ENCODE assay signal across 19 cellular contexts in the genomic region with DNA sequence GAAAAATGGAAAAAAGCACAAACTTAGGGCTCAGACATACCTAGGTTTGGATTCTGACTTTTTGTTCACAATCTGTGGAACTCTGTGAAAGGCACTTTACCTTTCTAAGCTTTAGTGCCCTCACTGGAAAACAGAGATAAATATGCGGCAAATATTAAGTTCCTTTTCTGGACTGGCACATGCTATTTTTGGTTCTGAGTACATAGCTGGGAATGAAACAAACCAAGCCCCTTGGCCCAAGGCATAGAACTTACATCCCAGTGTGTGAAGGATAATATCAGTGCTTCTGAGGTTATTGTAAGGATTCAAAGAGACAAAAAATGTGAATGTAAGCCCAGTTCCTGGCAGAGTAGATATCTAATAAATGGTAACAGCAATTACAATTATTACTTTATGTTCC.
DNase-seq lines count a peak whose midpoint lies in the region; FAIRE-seq and TF ChIP-seq lines count a peak whose summit lies in the region.
"Had no signal": no experiment of that assay in that cellular context is flagged by ENCODE, and none has a peak within 500 bp of the region (broad histone marks: within the 10 kb centered on the region; RNA-seq: fewer than 3 reads in every experiment).

No MANE protein-coding gene starts in this region.

- no peaks in the 10 kb centered on the region for H3K79me1 ChIP-seq in mesenchymal stem cell (replicated peaks; ENCODE audit: low read length, poor library complexity, severe bottlenecking)

- POLR2A ChIA-PET in CD8-positive, alpha-beta memory T cell (lab: Charles Lee), result no interaction called here

- H2BK15ac ChIP-seq in mesenchymal stem cell (ENCODE audit: low read depth, poor library complexity, severe bottlenecking), result no peak overlapping the region

- TF ChIP-seq EP300 in esophagus muscularis mucosa (IDR thresholded peaks at IDR 0.05) (no peak), stomach (IDR thresholded peaks at IDR 0.05) (no peak)

- no peak overlapping the region for H3K14ac ChIP-seq in mesenchymal stem cell (ENCODE audit: low read length in 2 of 2)

- H3K27ac ChIP-seq in GM23248 (peak overlapping the region; percentile 55), esophagus muscularis mucosa (replicated peaks in 1 of 4) (peak overlapping the region; percentile 84 to 89 (median 87)), mesenchymal stem cell (ENCODE audit: low read length, poor library complexity, severe bottlenecking) (peak overlapping the region; percentile 53), stomach (peak overlapping the region in 4 of 5 donors; percentile 29 to 65 (median 46))
- H3K27ac ChIP-seq in CD8-positive, alpha-beta memory T cell (ENCODE audit: low read depth, low read length), result no peak overlapping the region
- H3K27ac ChIP-seq: PC-9, WERI-Rb-1 had no signal

- H3K23ac ChIP-seq in mesenchymal stem cell (ENCODE audit: low read length in 2 of 2), result peak overlapping the region in 1 of 2 experiments; percentile 42

- H2AFZ ChIP-seq in GM23248 (peak overlapping the region; percentile 41), mesenchymal stem cell (ENCODE audit: low read depth, low read length) (no peak overlapping the region)
- H2AFZ ChIP-seq: PC-9 had no signal

- TF ChIP-seq POLR2A in esophagus muscularis mucosa (IDR thresholded peaks at IDR 0.05; ENCODE audit: low read depth), result no peak
- no peak for TF ChIP-seq POLR2A in stomach (IDR thresholded peaks at IDR 0.05)

- 0 out of 2 replicates have a peak, but pooled peaks cover 4% of the 10 kb centered on the region for H3K36me3 ChIP-seq in GM23248 (ENCODE audit: low read depth)
- no peaks in the 10 kb centered on the region for H3K36me3 ChIP-seq in esophagus muscularis mucosa
- H3K36me3 ChIP-seq in mesenchymal stem cell (ENCODE audit: control insufficient read depth in 1 of 2, insufficient read depth in 2 of 2, low read depth in 1 of 2, low read length in 2 of 2), result no peaks in the 10 kb centered on the region
- H3K36me3 ChIP-seq in stomach, result no peaks in the 10 kb centered on the region
- no peaks in the 10 kb centered on the region for H3K36me3 ChIP-seq in CD8-positive, alpha-beta memory T cell (ENCODE audit: insufficient read depth, low read length)
- H3K36me3 ChIP-seq: HAP-1, WERI-Rb-1 had no signal

- peak overlapping the region; percentile 66 for H2BK5ac ChIP-seq in mesenchymal stem cell (ENCODE audit: low read depth, low read length, poor library complexity, severe bottlenecking)

- H3K27me3 ChIP-seq in GM23248 (replicated peaks; ENCODE audit: insufficient read depth), result no peaks in the 10 kb centered on the region
- H3K27me3 ChIP-seq in esophagus muscularis mucosa, result no peaks in the 10 kb centered on the region
- H3K27me3 ChIP-seq in mesenchymal stem cell (ENCODE audit: control insufficient read depth in 1 of 2, insufficient read depth in 1 of 2, low read length in 2 of 2), result no peaks in the 10 kb centered on the region
- H3K27me3 ChIP-seq in stomach, result no peaks in the 10 kb centered on the region
- H3K27me3 ChIP-seq in CD8-positive, alpha-beta memory T cell (ENCODE audit: insufficient read depth, low read length, poor library complexity, severe bottlenecking), result no peaks in the 10 kb centered on the region

- CTCF ChIA-PET in CD8-positive, alpha-beta memory T cell (lab: Charles Lee), result no interaction called here

- H3K9ac ChIP-seq in GM23248 (peak overlapping the region; percentile 42), mesenchymal stem cell (ENCODE audit: low read length) (peak overlapping the region; percentile 78)

- WGBS in GM23248 (ENCODE audit: low coverage in 1 of 2, low lambda C conversion rate in 2 of 2, missing lambda C conversion rate in 2 of 2), 2 experiments, result 11 to 22% methylated on average over 1 of the region's 1 CpG
- 11% methylated on average over 1 of the region's 1 CpG for WGBS in esophagus muscularis mucosa
- 60% methylated on average over 1 of the region's 1 CpG for WGBS in mesenchymal stem cell
- WGBS in stomach, 5 donors, result 46 to 68% (median 53%) methylated on average over 1 of the region's 1 CpG

- H3K79me2 ChIP-seq in GM23248 (ENCODE audit: insufficient read depth), result no peaks in the 10 kb centered on the region

- H2BK120ac ChIP-seq in mesenchymal stem cell (ENCODE audit: low read depth, low read length), result no peak overlapping the region

- H3K36me3 Mint-ChIP-seq in CD8-positive, alpha-beta memory T cell, result no peaks in the 10 kb centered on the region

- H3K18ac ChIP-seq in mesenchymal stem cell (ENCODE audit: low read depth in 1 of 2, low read length in 2 of 2), result no peak overlapping the region

- peaks cover 0 to 16% of the 10 kb centered on the region in 2 donors for H3K27me3 Mint-ChIP-seq in CD8-positive, alpha-beta memory T cell

- intact Hi-C loops in esophagus muscularis mucosa (cut with DNase I) (no loop called here), stomach (cut with DNase I; ENCODE audit: low total_unique reads) (no loop called here)

- in situ Hi-C loops in GM23248 (cut with MboI), result no loop called here

- DNase-seq in GM23248, result peak; percentile 39
- no peak for DNase-seq in esophagus muscularis mucosa (ENCODE audit: extremely low spot score)
- no peak for DNase-seq in mesenchymal stem cell
- DNase-seq in stomach, result no peak
- no peak for DNase-seq in islet precursor cell
- no peak for DNase-seq in cerebellar cortex (ENCODE audit: low spot score)
- DNase-seq in D721Med (ENCODE audit: insufficient read length, low spot score), result no peak
- DNase-seq in CD8-positive, alpha-beta memory T cell, result no peak
- DNase-seq: amygdala, COR-L47, NCI-H2029, NCI-H526, PC-9, T-helper 1 cell had no signal

- no peak for FAIRE-seq in D721Med (lab: Jason Lieb, UNC)
- FAIRE-seq: GM12878 had no signal

- no peak overlapping the region for H2BK12ac ChIP-seq in mesenchymal stem cell (ENCODE audit: low read length in 2 of 2)

- no peak overlapping the region for H3K4me3 Mint-ChIP-seq in CD8-positive, alpha-beta memory T cell
- H3K4me3 Mint-ChIP-seq: neural crest cell had no signal

- H3K4ac ChIP-seq in mesenchymal stem cell (ENCODE audit: low read depth in 1 of 2, low read length in 2 of 2), result no peak overlapping the region

- peaks cover 30% of the 10 kb centered on the region for H3F3A ChIP-seq in GM23248 (ENCODE audit: insufficient read depth)

- H3K9me3 Mint-ChIP-seq in CD8-positive, alpha-beta memory T cell, result peaks cover 16 to 24% (median 20%) of the 10 kb centered on the region in 5 donors

- H4K20me1 ChIP-seq in GM23248 (ENCODE audit: insufficient read depth), result no peaks in the 10 kb centered on the region

- H3K4me1 ChIP-seq in GM23248 (ENCODE audit: insufficient read depth) (peaks cover 51% of the 10 kb centered on the region), esophagus muscularis mucosa (peaks cover 42 to 69% (median 65%) of the 10 kb centered on the region in 4 donors), mesenchymal stem cell (ENCODE audit: control insufficient read depth, insufficient read depth, low read depth, low read length) (peaks cover 28% of the 10 kb centered on the region), stomach (peaks cover 0 to 38% (median 19%) of the 10 kb centered on the region in 4 donors)
- no peaks in the 10 kb centered on the region for H3K4me1 ChIP-seq in CD8-positive, alpha-beta memory T cell (ENCODE audit: insufficient read depth, low read length)
- H3K4me1 ChIP-seq: HAP-1 had no signal

- H4K8ac ChIP-seq in mesenchymal stem cell (ENCODE audit: low read length), result no peak overlapping the region

- H3K4me2 ChIP-seq in GM23248 (ENCODE audit: unreplicated experiment), result peak overlapping the region; percentile 64
- no peak overlapping the region for H3K4me2 ChIP-seq in mesenchymal stem cell (ENCODE audit: low read length, poor library complexity, severe bottlenecking)
- H3K4me2 ChIP-seq: PC-9 had no signal

- peaks cover 7% of the 10 kb centered on the region for H3K9me3 ChIP-seq in GM23248 (ENCODE audit: low read depth)
- peaks cover 6 to 27% (median 26%) of the 10 kb centered on the region in 4 donors for H3K9me3 ChIP-seq in esophagus muscularis mucosa
- peaks cover 39% of the 10 kb centered on the region for H3K9me3 ChIP-seq in mesenchymal stem cell (ENCODE audit: control insufficient read depth, low read length)
- H3K9me3 ChIP-seq in stomach, result peaks cover 0 to 24% (median 17%) of the 10 kb centered on the region in 4 donors
- H3K9me3 ChIP-seq in CD8-positive, alpha-beta memory T cell (ENCODE audit: low read length), result no peaks in the 10 kb centered on the region
- H3K9me3 ChIP-seq: HAP-1 had no signal

- H4K91ac ChIP-seq in mesenchymal stem cell (ENCODE audit: low read length), result no peak overlapping the region

- no peak overlapping the region for H2AK5ac ChIP-seq in mesenchymal stem cell (ENCODE audit: low read length, severe bottlenecking)

- H3K9me2 ChIP-seq in GM23248 (ENCODE audit: insufficient read depth), result no peaks in the 10 kb centered on the region

- H3K4me1 Mint-ChIP-seq in CD8-positive, alpha-beta memory T cell, result no peaks in the 10 kb centered on the region

- H3K4me3 ChIP-seq in GM23248 (peak overlapping the region; percentile 31), esophagus muscularis mucosa (peak overlapping the region in 1 of 4 donors; percentile 4), mesenchymal stem cell (ENCODE audit: insufficient read depth in 1 of 2, low read depth in 1 of 2, low read length in 2 of 2) (peak overlapping the region in 1 of 2 experiments; percentile 43), stomach (no peak overlapping the region)
- no peak overlapping the region for H3K4me3 ChIP-seq in CD8-positive, alpha-beta memory T cell (ENCODE audit: low read length)
- H3K4me3 ChIP-seq: GM12878, HAP-1, PC-9 had no signal

- H3K27ac Mint-ChIP-seq in CD8-positive, alpha-beta memory T cell, result no peak overlapping the region
- H3K27ac Mint-ChIP-seq: activated T-helper 2 cell treated with anti-CD3 and anti-CD28 coated beads, Interferon-gamma antibody, Interleukin-2, Interleukin-4, amounts not matched to agents 10 μg/mL and 5 μg/mL and 100 μg/mL, durations not matched to agents 14 hours and 24 hours and 36 hours had no signal

- TF ChIP-seq CTCF in esophagus muscularis mucosa (IDR thresholded peaks at IDR 0.05), result no peak
- no peak for TF ChIP-seq CTCF in stomach (IDR thresholded peaks at IDR 0.05)
- TF ChIP-seq CTCF in D721Med (IDR thresholded peaks at IDR 0.05; ENCODE audit: insufficient read depth, missing control alignments), result no peak
